In the genomic region with DNA sequence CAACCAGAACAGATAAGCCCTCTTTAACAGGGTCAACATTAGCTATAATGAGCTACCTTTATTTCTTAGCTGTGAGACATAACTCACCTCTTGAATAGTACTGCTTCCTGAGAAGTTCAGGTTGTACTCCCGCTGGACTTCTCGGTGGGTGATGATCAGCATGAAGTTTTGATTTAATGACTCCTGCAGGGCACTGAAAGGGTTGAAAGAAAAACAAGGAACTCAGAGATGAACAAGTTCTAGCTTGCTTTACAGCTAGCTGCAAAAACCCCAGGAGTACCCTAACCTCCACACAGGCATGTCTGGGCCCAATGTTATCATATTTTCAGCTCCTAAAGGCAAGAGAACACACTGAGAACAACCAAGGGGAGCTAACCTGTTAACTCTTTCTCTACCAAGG, we compare ENCODE assay signal across 21 cellular contexts.
A peak's percentile ranks its signal among the peaks of the same experiment; 100 is the strongest.
DNase-seq lines count a peak whose midpoint lies in the region; ATAC-seq, FAIRE-seq and TF ChIP-seq lines count a peak whose summit lies in the region.
"Had no signal": no experiment of that assay in that cellular context is flagged by ENCODE, and none has a peak within 500 bp of the region (broad histone marks: within the 10 kb centered on the region; RNA-seq: fewer than 3 reads in every experiment).

No MANE protein-coding gene starts in this region.

- TF ChIP-seq POLR2A in GM12891 (IDR thresholded peaks at IDR 0.05; ENCODE audit: low read depth, low read length), result no peak
- no peak for TF ChIP-seq POLR2A in spleen (IDR thresholded peaks at IDR 0.05)

- H3K9me3 ChIP-seq in Karpas-422 (ENCODE audit: low read length) (no peaks in the 10 kb centered on the region), OCI-LY1 (ENCODE audit: low read length) (no peaks in the 10 kb centered on the region), spleen (no peaks in the 10 kb centered on the region)
- H3K9me3 ChIP-seq: colonic mucosa, stomach had no signal

- H3K36me3 ChIP-seq in Karpas-422 (ENCODE audit: insufficient read depth, low read length) (no peaks in the 10 kb centered on the region), OCI-LY1 (ENCODE audit: insufficient read depth, low read length) (no peaks in the 10 kb centered on the region), spleen (no peaks in the 10 kb centered on the region)
- H3K36me3 ChIP-seq: colonic mucosa, stomach had no signal

- H4K20me1 ChIP-seq in Karpas-422 (ENCODE audit: insufficient read depth, low read depth, low read length) (no peaks in the 10 kb centered on the region), OCI-LY1 (ENCODE audit: insufficient read depth, low read length) (no peaks in the 10 kb centered on the region)

- peak; percentile 64 for ATAC-seq in esophagus mucosa
- ATAC-seq: left ventricle myocardium superior had no signal

- intact Hi-C loops in spleen (cut with DNase I; ENCODE audit: low total_unique reads), result no loop called here

- H3K4me2 ChIP-seq in Karpas-422 (ENCODE audit: low read depth, low read length, poor library complexity, severe bottlenecking) (no peak overlapping the region), OCI-LY1 (ENCODE audit: low read length) (no peak overlapping the region)
- H3K4me2 ChIP-seq: smooth muscle cell had no signal

- H3K9ac ChIP-seq in Karpas-422 (ENCODE audit: low read length) (no peak overlapping the region), OCI-LY1 (ENCODE audit: low read length) (no peak overlapping the region)

- H3K4me1 ChIP-seq in Karpas-422 (ENCODE audit: low read length), result peaks cover 26% of the 10 kb centered on the region
- peaks cover 20% of the 10 kb centered on the region for H3K4me1 ChIP-seq in OCI-LY1 (ENCODE audit: insufficient read depth, low read length, severe bottlenecking)
- H3K4me1 ChIP-seq in spleen, result peaks cover 0 to 8% (median 0%) of the 10 kb centered on the region in 6 donors
- H3K4me1 ChIP-seq: colonic mucosa had no signal

- peaks cover 26% of the 10 kb centered on the region for H3K79me2 ChIP-seq in Karpas-422 (ENCODE audit: low read length)
- no peaks in the 10 kb centered on the region for H3K79me2 ChIP-seq in OCI-LY1 (ENCODE audit: insufficient read depth, low read length)

- DNase-seq in DMS79 treated with DMSO at 0.1 percent for 48 hours (lab: John Stamatoyannopoulos, UW), result peak; percentile 89
- DNase-seq in Karpas-422, result no peak
- DNase-seq in GM12891 (ENCODE audit: insufficient read length, low spot score), result no peak
- DNase-seq in activated effector memory CD4-positive, alpha-beta T cell treated with Interleukin-2 at 50 U/mL for 16 hours, result no peak
- DNase-seq in RKO (ENCODE audit: low spot score), result no peak
- no peak for DNase-seq in spleen
- DNase-seq: activated naive CD8-positive, alpha-beta T cell treated with anti-CD3 and anti-CD28 coated beads, Interleukin-2, amount 10 ng/mL, durations not matched to agents 7 days and 5 days; colonic mucosa; DMS153; endodermal cell; head of caudate nucleus; left ventricle myocardium superior; NCI-H2029; SHP77 treated with DMSO at 0.1 percent for 48 hours; stomach had no signal

- no peaks in the 10 kb centered on the region; the same call in 1 of the 2 replicates for H3F3A ChIP-seq in OCI-LY1 (ENCODE audit: insufficient read depth, low read length)

- no peak for TF ChIP-seq CTCF in OCI-LY1 (IDR thresholded peaks at IDR 0.05; ENCODE audit: low read length)
- no peak for TF ChIP-seq CTCF in spleen (IDR thresholded peaks at IDR 0.05 in 8 of 11, conservative IDR thresholded peaks at IDR 0.05 in 3 of 11)

- 86 to 93% (median 87%) methylated on average over 2 of the region's 2 CpGs for WGBS in spleen, 5 donors

- H3K27ac ChIP-seq in Karpas-422 (ENCODE audit: low read length), result peak overlapping the region; percentile 59
- H3K27ac ChIP-seq in OCI-LY1 (ENCODE audit: low read depth, low read length, poor library complexity, severe bottlenecking), result peak overlapping the region; percentile 13
- no peak overlapping the region for H3K27ac ChIP-seq in spleen
- H3K27ac ChIP-seq: colonic mucosa, stomach had no signal

- H3K27me3 ChIP-seq in Karpas-422 (ENCODE audit: low read length), result no peaks in the 10 kb centered on the region
- no peaks in the 10 kb centered on the region for H3K27me3 ChIP-seq in OCI-LY1 (ENCODE audit: insufficient read depth, low read length)
- no peaks in the 10 kb centered on the region for H3K27me3 ChIP-seq in spleen (replicated peaks in 1 of 7)
- H3K27me3 ChIP-seq: colonic mucosa, stomach had no signal

- H3K9me2 ChIP-seq in Karpas-422 (replicated peaks; ENCODE audit: insufficient read depth, low read length) (no peaks in the 10 kb centered on the region), OCI-LY1 (ENCODE audit: low read depth, low read length) (no peaks in the 10 kb centered on the region)

- H2AFZ ChIP-seq in Karpas-422 (ENCODE audit: low read length) (no peak overlapping the region), OCI-LY1 (ENCODE audit: low read length) (no peak overlapping the region)

- no peak overlapping the region for H3K4me3 ChIP-seq in Karpas-422 (ENCODE audit: low read length)
- no peak overlapping the region for H3K4me3 ChIP-seq in OCI-LY1 (ENCODE audit: low read depth, low read length, poor library complexity, severe bottlenecking)
- H3K4me3 ChIP-seq in spleen, result no peak overlapping the region
- H3K4me3 ChIP-seq: colonic mucosa, smooth muscle cell, stomach had no signal

- no peak for FAIRE-seq in GM12891 (lab: Jason Lieb, UNC)
- FAIRE-seq: GM12892, GM19239, TTC549 had no signal

TF ChIP-seq in GM12891, 5 proteins besides CTCF, POLR2A, EP300 and RAD21:
- no peak for TF ChIP-seq PAX5 (IDR thresholded peaks at IDR 0.05; ENCODE audit: insufficient read depth, low read length, severe bottlenecking)
TF ChIP-seq in GM12891: peak in this region for 0.

Comparison
In these comparisons a context has a peak if more than half of its experiments do, and no peak if none do; other contexts are left out.
1. H3K27ac ChIP-seq: peak in Karpas-422 (single experiment) and OCI-LY1 (single experiment); none in spleen (0 of 8).